ENCODE assay signal across 10 cellular contexts in genomic region chr2:8193686-8194615, GRCh38.
DNase-seq lines count a peak whose midpoint lies in the region; ATAC-seq and TF ChIP-seq lines count a peak whose summit lies in the region.
"Had no signal": no experiment of that assay in that cellular context is flagged by ENCODE, and none has a peak within 500 bp of the region (broad histone marks: within the 10 kb centered on the region; RNA-seq: fewer than 3 reads in every experiment).

No MANE protein-coding gene starts in this region.

- TF ChIP-seq POLR2A in esophagus squamous epithelium (IDR thresholded peaks at IDR 0.05): no peak

- no peaks in the 10 kb centered on the region for H4K20me1 ChIP-seq in Karpas-422 (ENCODE audit: insufficient read depth, low read depth, low read length)

- ATAC-seq in GM21367 (IDR thresholded peaks at IDR 0.05; ENCODE audit: unreplicated experiment): no peak

- H3K27me3 ChIP-seq in Karpas-422 (ENCODE audit: low read length) (no peaks in the 10 kb centered on the region), esophagus squamous epithelium (no peaks in the 10 kb centered on the region)

- no peak overlapping the region for H3K4me3 ChIP-seq in Karpas-422 (ENCODE audit: low read length)
- peak overlapping the region; percentile 48 for H3K4me3 ChIP-seq in coronary artery
- no peak overlapping the region for H3K4me3 ChIP-seq in esophagus squamous epithelium

- H3K4me1 Mint-ChIP-seq in progenitor cell of endocrine pancreas (ENCODE audit: low read depth): peaks cover 16% of the 10 kb centered on the region
- H3K4me1 Mint-ChIP-seq in mesothelial cell of epicardium: peaks cover 18% of the 10 kb centered on the region
- H3K4me1 Mint-ChIP-seq: activated naive CD8-positive, alpha-beta T cell treated with anti-CD3 and anti-CD28 coated beads, Interleukin-2, amount 10 ng/mL, durations not matched to agents 7 days and 5 days had no signal

- no peak overlapping the region for H3K9ac ChIP-seq in Karpas-422 (ENCODE audit: low read length)

- H3K9me3 Mint-ChIP-seq in progenitor cell of endocrine pancreas (ENCODE audit: low read depth): no peaks in the 10 kb centered on the region
- H3K9me3 Mint-ChIP-seq in mesothelial cell of epicardium: no peaks in the 10 kb centered on the region
- H3K9me3 Mint-ChIP-seq: HFFc6 had no signal

- DNase-seq in Karpas-422 (peak; percentile 54), NCI-H2196 (lab: John Stamatoyannopoulos, UW; ENCODE audit: unreplicated experiment) (peak; percentile 55), coronary artery (ENCODE audit: low spot score) (no peak), progenitor cell of endocrine pancreas (ENCODE audit: low spot score, unreplicated experiment) (no peak), mesothelial cell of epicardium (ENCODE audit: low spot score in 2 of 2, unreplicated experiment in 2 of 2) (no peak), esophagus squamous epithelium (lab: John Stamatoyannopoulos, UW) (no peak), GM13977 (ENCODE audit: low spot score) (no peak)
- DNase-seq: activated naive CD8-positive, alpha-beta T cell treated with anti-CD3 and anti-CD28 coated beads, Interleukin-2, amount 10 ng/mL, durations not matched to agents 7 days and 5 days had no signal

- no peaks in the 10 kb centered on the region for H3K79me2 ChIP-seq in Karpas-422 (ENCODE audit: low read length)

- H2AFZ ChIP-seq in Karpas-422 (ENCODE audit: low read length): no peak overlapping the region

- WGBS in esophagus squamous epithelium, 2 donors: 57 to 65% methylated on average over 12 to 15 of the region's 15 CpGs

- in situ Hi-C loops in GM13977 (cut with MboI; ENCODE audit: low pct_unique_long_range_greater_than_20kb, low sequenced_read_pairs, unreplicated experiment): no loop called here

- H3K27me3 Mint-ChIP-seq in progenitor cell of endocrine pancreas (peaks cover 4% of the 10 kb centered on the region), mesothelial cell of epicardium (ENCODE audit: low read depth) (no peaks in the 10 kb centered on the region)

- no peak overlapping the region for H3K4me2 ChIP-seq in Karpas-422 (ENCODE audit: low read depth, low read length, poor library complexity, severe bottlenecking)

- no peaks in the 10 kb centered on the region for H3K9me3 ChIP-seq in Karpas-422 (ENCODE audit: low read length)
- H3K9me3 ChIP-seq in esophagus squamous epithelium: no peaks in the 10 kb centered on the region

- intact Hi-C loops in esophagus squamous epithelium (cut with DNase I): no loop called here

- no peaks in the 10 kb centered on the region for H3K36me3 Mint-ChIP-seq in progenitor cell of endocrine pancreas (ENCODE audit: insufficient read depth)
- H3K36me3 Mint-ChIP-seq in mesothelial cell of epicardium: no peaks in the 10 kb centered on the region

- H3K27ac ChIP-seq in Karpas-422 (ENCODE audit: low read length): no peak overlapping the region
- peak overlapping the region in 1 of 2 donors; percentile 32 for H3K27ac ChIP-seq in coronary artery
- H3K27ac ChIP-seq in esophagus squamous epithelium: no peak overlapping the region

- H3K27ac Mint-ChIP-seq in progenitor cell of endocrine pancreas (peak overlapping the region; percentile 17), mesothelial cell of epicardium (no peak overlapping the region)
- H3K27ac Mint-ChIP-seq: activated naive CD8-positive, alpha-beta T cell treated with anti-CD3 and anti-CD28 coated beads, Interleukin-2, amount 10 ng/mL, durations not matched to agents 7 days and 5 days; HFFc6 had no signal

- H3K36me3 ChIP-seq in Karpas-422 (ENCODE audit: insufficient read depth, low read length) (no peaks in the 10 kb centered on the region), esophagus squamous epithelium (no peaks in the 10 kb centered on the region)

- H3K9me2 ChIP-seq in Karpas-422 (replicated peaks; ENCODE audit: insufficient read depth, low read length): no peaks in the 10 kb centered on the region

- TF ChIP-seq CTCF in coronary artery (IDR thresholded peaks at IDR 0.05) (no peak), progenitor cell of endocrine pancreas (IDR thresholded peaks at IDR 0.05; ENCODE audit: unreplicated experiment) (no peak), mesothelial cell of epicardium (IDR thresholded peaks at IDR 0.05; ENCODE audit: unreplicated experiment) (no peak), esophagus squamous epithelium (IDR thresholded peaks at IDR 0.05) (no peak), GM13977 (IDR thresholded peaks at IDR 0.05; ENCODE audit: extremely low read depth, insufficient read depth, missing control alignments) (no peak)

- no peak overlapping the region for H3K4me3 Mint-ChIP-seq in progenitor cell of endocrine pancreas (ENCODE audit: low read depth)
- H3K4me3 Mint-ChIP-seq in mesothelial cell of epicardium: no peak overlapping the region
- H3K4me3 Mint-ChIP-seq: activated naive CD8-positive, alpha-beta T cell treated with anti-CD3 and anti-CD28 coated beads, Interleukin-2, amount 10 ng/mL, durations not matched to agents 7 days and 5 days; HFFc6 had no signal

- peaks cover 8% of the 10 kb centered on the region for H3K4me1 ChIP-seq in Karpas-422 (ENCODE audit: low read length)
- H3K4me1 ChIP-seq in esophagus squamous epithelium: peaks cover 0 to 4% (median 0%) of the 10 kb centered on the region in 3 donors

Comparison
In these comparisons a context has a peak if more than half of its experiments do, and no peak if none do; other contexts are left out.
1. DNase-seq: peak in Karpas-422 (single experiment) and NCI-H2196 (single experiment); none in coronary artery (single experiment), progenitor cell of endocrine pancreas (single experiment), mesothelial cell of epicardium (0 of 2), esophagus squamous epithelium (single experiment) and GM13977 (single experiment).